Comparison of ENCODE assay signal across 15 cellular contexts in genomic region chr12:77001181-77001758, GRCh38.
DNase-seq lines count a peak whose midpoint lies in the region; ATAC-seq and TF ChIP-seq lines count a peak whose summit lies in the region.
"Had no signal": no experiment of that assay in that cellular context is flagged by ENCODE, and none has a peak within 500 bp of the region (broad histone marks: within the 10 kb centered on the region; RNA-seq: fewer than 3 reads in every experiment).

No MANE protein-coding gene starts in this region.

- H3K27ac Mint-ChIP-seq in neural progenitor cell: no peak overlapping the region
- H3K27ac Mint-ChIP-seq: CD8-positive, alpha-beta T cell had no signal

- peaks cover 2% of the 10 kb centered on the region for H3K4me1 Mint-ChIP-seq in neural progenitor cell

- H3K27ac ChIP-seq in neural progenitor cell (no peak overlapping the region), gastroesophageal sphincter (no peak overlapping the region)

- peak overlapping the region; percentile 61 for H2AFZ ChIP-seq in neural progenitor cell (replicated peaks)

- H3K4me3 Mint-ChIP-seq in neural progenitor cell: no peak overlapping the region
- H3K4me3 Mint-ChIP-seq: CD8-positive, alpha-beta T cell had no signal

- H3K9me3 Mint-ChIP-seq in neural progenitor cell: no peaks in the 10 kb centered on the region
- H3K9me3 Mint-ChIP-seq: CD8-positive, alpha-beta T cell had no signal

- no peak for TF ChIP-seq POLR2A in gastroesophageal sphincter (IDR thresholded peaks at IDR 0.05)

- no peaks in the 10 kb centered on the region for H3K36me3 Mint-ChIP-seq in neural progenitor cell
- H3K36me3 Mint-ChIP-seq: CD8-positive, alpha-beta T cell had no signal

- H3K9me3 ChIP-seq in neural progenitor cell (ENCODE audit: low read depth): no peaks in the 10 kb centered on the region
- H3K9me3 ChIP-seq in gastroesophageal sphincter: no peaks in the 10 kb centered on the region
- H3K9me3 ChIP-seq: BE2C, HAP-1 had no signal

- WGBS in gastroesophageal sphincter (ENCODE audit: low coverage in 1 of 2), 2 donors: 83 to 90% methylated on average over 5 to 8 of the region's 21 CpGs

- H3K79me2 ChIP-seq in neural progenitor cell (ENCODE audit: low read depth): no peaks in the 10 kb centered on the region

- H3K4me3 ChIP-seq in neural progenitor cell (no peak overlapping the region), gastroesophageal sphincter (no peak overlapping the region)
- H3K4me3 ChIP-seq: HAP-1 had no signal

- no peaks in the 10 kb centered on the region for H3F3A ChIP-seq in neural progenitor cell (ENCODE audit: low read depth)

- DNase-seq in HuH-7 (ENCODE audit: low spot score) (peak; percentile 10), NCI-H146 treated with DMSO at 0.1 percent for 48 hours (lab: John Stamatoyannopoulos, UW; ENCODE audit: unreplicated experiment) (peak; percentile 68), NCI-H748 (lab: John Stamatoyannopoulos, UW; ENCODE audit: unreplicated experiment) (peak; percentile 90), neural progenitor cell (ENCODE audit: low spot score) (no peak), COLO829 (ENCODE audit: low spot score) (no peak), kidney glomerular epithelial cell (lab: John Stamatoyannopoulos, UW) (no peak)
- DNase-seq in activated effector memory CD4-positive, alpha-beta T cell treated with Interleukin-2 at 50 U/mL for 16 hours: no peak
- DNase-seq: BE2C; CD8-positive, alpha-beta T cell; NCI-H187 treated with DMSO at 0.1 percent for 48 hours; NCI-H226; OCI-M1; RPMI8226 had no signal

- no peak overlapping the region for H3K4me2 ChIP-seq in neural progenitor cell

- no peaks in the 10 kb centered on the region for H4K20me1 ChIP-seq in neural progenitor cell (ENCODE audit: low read depth)

- H3K27me3 Mint-ChIP-seq in neural progenitor cell (ENCODE audit: insufficient read depth, low read depth): no peaks in the 10 kb centered on the region

- H3K9ac ChIP-seq in neural progenitor cell: no peak overlapping the region

- H3K4me1 ChIP-seq in neural progenitor cell: no peaks in the 10 kb centered on the region
- H3K4me1 ChIP-seq in gastroesophageal sphincter: peaks cover 0 to 4% (median 0%) of the 10 kb centered on the region in 3 donors
- H3K4me1 ChIP-seq: BE2C, HAP-1 had no signal

- H3K27me3 ChIP-seq in neural progenitor cell (no peaks in the 10 kb centered on the region), gastroesophageal sphincter (no peaks in the 10 kb centered on the region)
- H3K27me3 ChIP-seq: BE2C had no signal

- no peaks in the 10 kb centered on the region for H3K36me3 ChIP-seq in neural progenitor cell
- H3K36me3 ChIP-seq in gastroesophageal sphincter: no peaks in the 10 kb centered on the region
- H3K36me3 ChIP-seq: BE2C, HAP-1 had no signal

- ATAC-seq in gastroesophageal sphincter: no peak
- ATAC-seq: CD8-positive, alpha-beta T cell had no signal

- TF ChIP-seq CTCF in neural progenitor cell (IDR thresholded peaks at IDR 0.05): no peak
- TF ChIP-seq CTCF in gastroesophageal sphincter (IDR thresholded peaks at IDR 0.05): no peak

- TF ChIP-seq EP300 in gastroesophageal sphincter (IDR thresholded peaks at IDR 0.05): no peak

Comparison
In these comparisons a context has a peak if more than half of its experiments do, and no peak if none do; other contexts are left out.
1. DNase-seq: peak in HuH-7 (single experiment), NCI-H146 treated with DMSO at 0.1 percent for 48 hours (single experiment) and NCI-H748 (single experiment); none in neural progenitor cell (single experiment), activated effector memory CD4-positive, alpha-beta T cell treated with Interleukin-2 at 50 U/mL for 16 hours (single experiment), COLO829 (single experiment) and kidney glomerular epithelial cell (single experiment).